In the genomic region with DNA sequence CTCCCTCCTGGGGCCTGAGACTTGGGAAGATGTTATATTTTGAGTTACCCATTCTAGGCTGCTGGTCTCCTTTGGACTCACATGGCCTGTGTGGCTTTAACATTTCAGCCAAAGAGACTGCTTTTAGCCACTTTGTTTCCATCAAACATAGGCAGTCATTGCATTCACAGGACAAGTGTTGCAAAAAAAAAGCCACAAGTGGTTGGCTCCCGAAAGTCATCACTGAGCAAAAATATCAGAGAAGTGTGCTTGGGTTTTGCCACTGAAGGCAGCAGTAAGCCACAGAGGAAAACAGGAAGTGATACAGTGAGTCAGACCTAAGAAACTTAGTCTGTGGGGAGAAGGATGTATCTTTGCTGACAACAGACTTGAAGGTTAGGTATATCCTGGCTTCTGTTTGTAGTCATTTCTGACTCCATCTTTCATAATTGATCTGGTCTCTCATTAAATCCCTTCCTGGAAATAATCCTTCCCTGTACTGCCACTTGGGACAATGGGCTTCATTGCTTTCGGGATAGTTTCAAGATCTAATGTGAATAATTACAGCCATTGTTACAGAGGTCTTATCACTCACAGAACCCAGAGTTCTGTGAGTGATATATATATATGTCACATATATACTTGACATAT, we compare ENCODE assay signal across 8 cellular contexts.
DNase-seq lines count a peak whose midpoint lies in the region; ATAC-seq, FAIRE-seq and TF ChIP-seq lines count a peak whose summit lies in the region.

No MANE protein-coding gene starts in this region.

- H3K27me3 ChIP-seq in pancreas, result no peaks in the 10 kb centered on the region

- intact Hi-C loops in pancreas (cut with DNase I), result no loop called here

- no peak overlapping the region for H3K27ac ChIP-seq in pancreas

- TF ChIP-seq CTCF in pancreas (IDR thresholded peaks at IDR 0.05), result no peak

- peaks cover 0 to 10% (median 7%) of the 10 kb centered on the region in 3 donors for H3K4me1 ChIP-seq in pancreas

- DNase-seq in DMS53 treated with DMSO at 0.1 percent for 48 hours (lab: John Stamatoyannopoulos, UW; ENCODE audit: unreplicated experiment) (peak; percentile 36), HT1080 (ENCODE audit: low read depth) (peak; percentile 92), pancreas (peak in 1 of 6 donors; percentile 27), NCI-H1417 treated with DMSO at 0.1 percent for 48 hours (lab: John Stamatoyannopoulos, UW) (no peak), NCI-H2171 treated with DMSO at 0.1 percent for 48 hours (lab: John Stamatoyannopoulos, UW) (no peak)
- DNase-seq in activated CD4-positive, CD25-positive, alpha-beta regulatory T cell (lab: John Stamatoyannopoulos, UW), result peak in 3 of 4 experiments; percentile 6 to 15 (median 8)
- DNase-seq in effector CD4-positive, alpha-beta T cell, result peak; percentile 38

- H3K4me3 ChIP-seq in pancreas, result no peak overlapping the region

- no peaks in the 10 kb centered on the region for H3K36me3 ChIP-seq in pancreas

- WGBS in pancreas, 2 donors, result 85 to 88% methylated on average over 2 of the region's 2 CpGs

- ATAC-seq in GM21515 (IDR thresholded peaks at IDR 0.05; ENCODE audit: unreplicated experiment) (peak; percentile 100), pancreas (peak in 3 of 4 donors; percentile 70 to 85 (median 83))

- no peaks in the 10 kb centered on the region for H3K9me3 ChIP-seq in pancreas

- no peak for FAIRE-seq in pancreas (lab: Jason Lieb, UNC)

Comparison
In these comparisons a context has a peak if more than half of its experiments do, and no peak if none do; other contexts are left out.
1. DNase-seq: peak in DMS53 treated with DMSO at 0.1 percent for 48 hours (single experiment), HT1080 (single experiment), activated CD4-positive, CD25-positive, alpha-beta regulatory T cell (3 of 4) and effector CD4-positive, alpha-beta T cell (single experiment); none in NCI-H1417 treated with DMSO at 0.1 percent for 48 hours (single experiment) and NCI-H2171 treated with DMSO at 0.1 percent for 48 hours (single experiment).